Comparison of ENCODE assay signal across 10 cellular contexts in the genomic region with DNA sequence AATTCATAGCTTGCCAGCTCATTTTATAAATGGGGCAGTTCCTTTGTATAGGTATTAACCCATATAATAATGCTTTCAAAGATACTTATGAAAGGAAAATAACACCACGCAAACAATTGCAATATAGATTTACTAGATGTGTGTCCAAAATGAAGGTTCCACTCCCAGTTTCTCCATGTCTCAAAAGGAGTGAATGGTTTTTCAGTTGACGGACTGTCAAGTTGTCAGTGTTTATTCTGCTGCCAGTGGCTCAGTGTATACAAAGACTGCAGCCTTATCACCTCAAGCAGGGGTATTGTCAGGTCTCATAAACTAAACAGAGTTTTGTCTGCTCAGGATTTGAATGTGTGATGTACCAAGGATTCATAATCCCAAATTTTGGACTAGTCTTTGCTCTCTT.
"Had no signal": no experiment of that assay in that cellular context is flagged by ENCODE, and none has a peak within 500 bp of the region (broad histone marks: within the 10 kb centered on the region; RNA-seq: fewer than 3 reads in every experiment).

No MANE protein-coding gene starts in this region.

- H3K9ac ChIP-seq: GM23248, KMS-11 had no signal

- ATAC-seq: HCT116, HepG2 had no signal

- H3K36me3 ChIP-seq: HAP-1 had no signal

- H2AFZ ChIP-seq: GM23248 had no signal

- H3K27ac ChIP-seq: GM23248, HL-60, KMS-11 had no signal

- H3K4me3 ChIP-seq: GM23248, HAP-1 had no signal

- DNase-seq: GM23248, GOT3, H7, HFFc6, KBM-7 had no signal

- H3K4me2 ChIP-seq: KMS-11 had no signal

- H3K9me3 ChIP-seq: HAP-1 had no signal
